ENCODE assay signal across 8 cellular contexts in genomic region chr6:43608310-43608763, GRCh38. TPM values are rescaled to one million over a fixed set of nuclear protein-coding genes. Genes with fewer than 3 reads are reported as not detected.
DNase-seq lines count a peak whose midpoint lies in the region; ATAC-seq and TF ChIP-seq lines count a peak whose summit lies in the region.

No MANE protein-coding gene starts in this region.

- H3K27me3 Mint-ChIP-seq in HFFc6 (ENCODE audit: insufficient read depth), result no peaks in the 10 kb centered on the region
- H3K27me3 Mint-ChIP-seq in memory B cell, result no peaks in the 10 kb centered on the region

- TF ChIP-seq CTCF in HFFc6 (IDR thresholded peaks at IDR 0.05), result peak; percentile 93

- H3K36me3 Mint-ChIP-seq in HFFc6 (ENCODE audit: low read depth) (peaks cover 36% of the 10 kb centered on the region), memory B cell (peaks cover 26% of the 10 kb centered on the region)

- H3K27ac Mint-ChIP-seq in HFFc6 (no peak overlapping the region), memory B cell (peak overlapping the region; percentile 16)

- ATAC-seq in memory B cell (ENCODE audit: low read depth), result peak; percentile 45
- ATAC-seq in GM21723 (IDR thresholded peaks at IDR 0.05; ENCODE audit: unreplicated experiment), result no peak

- DNase-seq in C1 segment of cervical spinal cord (lab: John Stamatoyannopoulos, UW), result peak in 8 of 14 donors; percentile 5 to 32 (median 18)
- DNase-seq in HFFc6, result peak; percentile 62
- DNase-seq in NCI-H69 (lab: John Stamatoyannopoulos, UW), result peak; percentile 84
- peak; percentile 11 to 43 for DNase-seq in activated CD4-positive, alpha-beta T cell treated with anti-CD3 and anti-CD28 coated beads, Interleukin-2, amount 50 U/mL, for 24 hours (ENCODE audit: low read depth in 1 of 2, low spot score in 1 of 2)
- peak; percentile 30 for DNase-seq in effector CD8-positive, alpha-beta T cell (lab: John Stamatoyannopoulos, UW)
- DNase-seq in memory B cell (ENCODE audit: low spot score in 2 of 2), result peak; percentile 39 to 49
- peak; percentile 24 to 30 for DNase-seq in stimulated activated CD8-positive, alpha-beta memory T cell treated with anti-CD3 and anti-CD28 coated beads, Interleukin-7, amount 100 ng/mL, for 4 hours (ENCODE audit: low read depth in 2 of 2)

- H3K4me3 Mint-ChIP-seq in HFFc6 (no peak overlapping the region), memory B cell (no peak overlapping the region)

- H3K9me3 Mint-ChIP-seq in HFFc6 (no peaks in the 10 kb centered on the region), memory B cell (no peaks in the 10 kb centered on the region)

- H3K4me1 Mint-ChIP-seq in HFFc6 (ENCODE audit: low read depth) (peaks cover 48% of the 10 kb centered on the region), memory B cell (peaks cover 11% of the 10 kb centered on the region)

RNA-seq across cellular contexts. Expression of gene GTPBP2, which starts 20.7 kb away (rescaled TPM):
- total RNA-seq in HFFc6 (2021; fragmentation: NEBNext Ultra II Directional; extraction: Animal tissue kit (Norgen Biotek cat#: 25700)), result 10 to 100 TPM; 35.6 to 47.7 (median 41.0) TPM

RNA-seq across cellular contexts. Expression of gene MAD2L1BP, which starts 27.3 kb away (rescaled TPM):
- 10 to 100 TPM; 23.6 to 26.7 (median 26.4) TPM for total RNA-seq in HFFc6 (2021; fragmentation: NEBNext Ultra II Directional; extraction: Animal tissue kit (Norgen Biotek cat#: 25700))

RNA-seq across cellular contexts. Expression of gene POLH, which starts 32.4 kb away (rescaled TPM):
- total RNA-seq in HFFc6 (2021; fragmentation: NEBNext Ultra II Directional; extraction: Animal tissue kit (Norgen Biotek cat#: 25700)), result 10 to 100 TPM; 31.4 to 39.8 (median 37.3) TPM

RNA-seq across cellular contexts. Expression of gene XPO5, which starts 32.5 kb away (rescaled TPM):
- 10 to 100 TPM; 30.5 to 41.1 (median 35.6) TPM for total RNA-seq in HFFc6 (2021; fragmentation: NEBNext Ultra II Directional; extraction: Animal tissue kit (Norgen Biotek cat#: 25700))

RNA-seq across cellular contexts. Expression of gene RSPH9, which starts 36.5 kb away (rescaled TPM):
- under 1 TPM in 5 of 6 experiments, not detected in 1; 0.09 to 0.60 (median 0.30) TPM for total RNA-seq in HFFc6 (2021; fragmentation: NEBNext Ultra II Directional; extraction: Animal tissue kit (Norgen Biotek cat#: 25700))

Comparison
In these comparisons a context has a peak if more than half of its experiments do, and no peak if none do; other contexts are left out.
1. DNase-seq: peak in every context shown above with its lines; median percentile 84 in NCI-H69; 62 in HFFc6; 44 in memory B cell; 30 in effector CD8-positive, alpha-beta T cell; 27 in activated CD4-positive, alpha-beta T cell treated with anti-CD3 and anti-CD28 coated beads, Interleukin-2, amount 50 U/mL, for 24 hours; 27 in stimulated activated CD8-positive, alpha-beta memory T cell treated with anti-CD3 and anti-CD28 coated beads, Interleukin-7, amount 100 ng/mL, for 4 hours; 18 in C1 segment of cervical spinal cord.